In the genomic region with DNA sequence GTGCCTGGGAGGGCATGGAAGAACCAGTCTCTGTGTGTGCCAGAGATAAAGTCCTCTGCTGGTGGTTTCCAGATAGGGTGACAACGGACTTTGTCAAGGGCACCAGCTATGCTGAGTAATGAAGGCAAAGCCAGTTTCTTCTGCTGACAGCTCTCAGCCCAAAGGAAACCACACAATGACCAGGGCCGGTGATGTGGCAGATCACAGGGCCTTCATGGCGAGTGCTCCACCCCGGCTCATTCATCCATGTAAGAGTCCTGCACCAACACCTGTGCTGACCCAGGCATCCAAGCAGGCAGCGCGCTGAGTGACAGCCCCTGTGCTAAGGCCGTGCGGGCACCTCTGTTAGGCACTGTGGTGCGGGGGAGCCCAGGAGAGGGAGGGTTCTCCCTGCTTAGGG, we compare ENCODE assay signal across 1 cellular context.
TF ChIP-seq lines count a peak whose summit lies in the region.

No MANE protein-coding gene starts in this region.

TF ChIP-seq in GM12878, 131 proteins besides CTCF, POLR2A, EP300 and RAD21:
- TF ChIP-seq BRCA1 (IDR thresholded peaks at IDR 0.05; ENCODE audit: low read depth, low read length) (no peak), CREB1 (IDR thresholded peaks at IDR 0.05; ENCODE audit: low read depth) (no peak), SPI1 (IDR thresholded peaks at IDR 0.05; ENCODE audit: borderline replicate concordance, insufficient read depth, low read depth, low read length) (no peak), ZNF274 (IDR thresholded peaks at IDR 0.05; ENCODE audit: insufficient read depth, insufficient read length) (no peak)
- TF ChIP-seq, protein P1, sequence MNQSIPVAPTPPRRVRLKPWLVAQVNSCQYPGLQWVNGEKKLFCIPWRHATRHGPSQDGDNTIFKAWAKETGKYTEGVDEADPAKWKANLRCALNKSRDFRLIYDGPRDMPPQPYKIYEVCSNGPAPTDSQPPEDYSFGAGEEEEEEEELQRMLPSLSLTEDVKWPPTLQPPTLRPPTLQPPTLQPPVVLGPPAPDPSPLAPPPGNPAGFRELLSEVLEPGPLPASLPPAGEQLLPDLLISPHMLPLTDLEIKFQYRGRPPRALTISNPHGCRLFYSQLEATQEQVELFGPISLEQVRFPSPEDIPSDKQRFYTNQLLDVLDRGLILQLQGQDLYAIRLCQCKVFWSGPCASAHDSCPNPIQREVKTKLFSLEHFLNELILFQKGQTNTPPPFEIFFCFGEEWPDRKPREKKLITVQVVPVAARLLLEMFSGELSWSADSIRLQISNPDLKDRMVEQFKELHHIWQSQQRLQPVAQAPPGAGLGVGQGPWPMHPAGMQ (IDR thresholded peaks at IDR 0.05; ENCODE audit: borderline replicate concordance): no peak
- TF ChIP-seq, protein P2, sequence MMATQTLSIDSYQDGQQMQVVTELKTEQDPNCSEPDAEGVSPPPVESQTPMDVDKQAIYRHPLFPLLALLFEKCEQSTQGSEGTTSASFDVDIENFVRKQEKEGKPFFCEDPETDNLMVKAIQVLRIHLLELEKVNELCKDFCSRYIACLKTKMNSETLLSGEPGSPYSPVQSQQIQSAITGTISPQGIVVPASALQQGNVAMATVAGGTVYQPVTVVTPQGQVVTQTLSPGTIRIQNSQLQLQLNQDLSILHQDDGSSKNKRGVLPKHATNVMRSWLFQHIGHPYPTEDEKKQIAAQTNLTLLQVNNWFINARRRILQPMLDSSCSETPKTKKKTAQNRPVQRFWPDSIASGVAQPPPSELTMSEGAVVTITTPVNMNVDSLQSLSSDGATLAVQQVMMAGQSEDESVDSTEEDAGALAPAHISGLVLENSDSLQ (IDR thresholded peaks at IDR 0.05): peak; percentile 27; the same call in 1 of the 2 replicates
- TF ChIP-seq, protein P3, sequence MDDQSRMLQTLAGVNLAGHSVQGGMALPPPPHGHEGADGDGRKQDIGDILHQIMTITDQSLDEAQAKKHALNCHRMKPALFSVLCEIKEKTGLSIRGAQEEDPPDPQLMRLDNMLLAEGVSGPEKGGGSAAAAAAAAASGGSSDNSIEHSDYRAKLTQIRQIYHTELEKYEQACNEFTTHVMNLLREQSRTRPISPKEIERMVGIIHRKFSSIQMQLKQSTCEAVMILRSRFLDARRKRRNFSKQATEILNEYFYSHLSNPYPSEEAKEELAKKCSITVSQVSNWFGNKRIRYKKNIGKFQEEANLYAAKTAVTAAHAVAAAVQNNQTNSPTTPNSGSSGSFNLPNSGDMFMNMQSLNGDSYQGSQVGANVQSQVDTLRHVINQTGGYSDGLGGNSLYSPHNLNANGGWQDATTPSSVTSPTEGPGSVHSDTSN (IDR thresholded peaks at IDR 0.05; ENCODE audit: insufficient replicate concordance, low read depth, low read length): no peak
